Comparison of ENCODE assay signal across 9 cellular contexts in genomic region chr2:54603357-54603756, GRCh38.
DNase-seq lines count a peak whose midpoint lies in the region; ATAC-seq and TF ChIP-seq lines count a peak whose summit lies in the region.
"Had no signal": no experiment of that assay in that cellular context is flagged by ENCODE, and none has a peak within 500 bp of the region (broad histone marks: within the 10 kb centered on the region; RNA-seq: fewer than 3 reads in every experiment).

No MANE protein-coding gene starts in this region.

- TF ChIP-seq POLR2A in vagina (IDR thresholded peaks at IDR 0.05) (no peak), ovary (IDR thresholded peaks at IDR 0.05) (no peak)

- intact Hi-C loops in MCF 10A (cut with micrococcal nuclease) (no loop called here), mammary epithelial cell (cut with micrococcal nuclease) (no loop called here), vagina (cut with DNase I) (no loop called here), ovary (cut with DNase I) (no loop called here)

- H3K9me3 ChIP-seq in mammary epithelial cell (replicated peaks; ENCODE audit: insufficient read depth, low read length) (no peaks in the 10 kb centered on the region), vagina (no peaks in the 10 kb centered on the region), ovary (no peaks in the 10 kb centered on the region)

- in situ Hi-C loops in mammary epithelial cell (cut with MboI; ENCODE audit: low sequenced_read_pairs in 2 of 2) = no loop called here

- H3K27me3 ChIP-seq in mammary epithelial cell (ENCODE audit: insufficient read depth, low read length) = no peaks in the 10 kb centered on the region
- H3K27me3 ChIP-seq in vagina = no peaks in the 10 kb centered on the region
- no peaks in the 10 kb centered on the region for H3K27me3 ChIP-seq in ovary

- H3K27me3 Mint-ChIP-seq in MCF 10A (ENCODE audit: insufficient read depth, unreplicated experiment) = no peaks in the 10 kb centered on the region
- H3K27me3 Mint-ChIP-seq in naive B cell = no peaks in the 10 kb centered on the region

- CTCF ChIA-PET in MCF 10A (lab: Yijun Ruan, JAX) (no interaction called here), mammary epithelial cell (lab: Charles Lee; ENCODE audit: low non-redundant PET) (no interaction called here)

- peaks cover 22% of the 10 kb centered on the region for H3K4me1 ChIP-seq in mammary epithelial cell (ENCODE audit: insufficient read depth, low read length)
- H3K4me1 ChIP-seq in vagina = peaks cover 89% of the 10 kb centered on the region
- H3K4me1 ChIP-seq in ovary (ENCODE audit: insufficient read depth) = peaks cover 32% of the 10 kb centered on the region

- H3K36me3 Mint-ChIP-seq in MCF 10A (ENCODE audit: insufficient read depth, unreplicated experiment) (peaks cover 4% of the 10 kb centered on the region), naive B cell (peaks cover 12 to 13% of the 10 kb centered on the region in 2 donors)

- TF ChIP-seq CTCF in MCF 10A (IDR thresholded peaks at IDR 0.05; ENCODE audit: unreplicated experiment) = no peak
- TF ChIP-seq CTCF in mammary epithelial cell (conservative IDR thresholded peaks at IDR 0.05 in 1 of 2, IDR thresholded peaks at IDR 0.05 in 1 of 2; ENCODE audit: extremely low read depth in 1 of 2, insufficient read depth in 1 of 2, low read depth in 1 of 2, low read length in 2 of 2) = no peak
- TF ChIP-seq CTCF in vagina (IDR thresholded peaks at IDR 0.05) = no peak
- no peak for TF ChIP-seq CTCF in ovary (IDR thresholded peaks at IDR 0.05)

- H4K20me1 ChIP-seq in mammary epithelial cell (ENCODE audit: insufficient read depth, low read length) = no peaks in the 10 kb centered on the region

- POLR2A ChIA-PET in MCF 10A (lab: Yijun Ruan, JAX) = interaction anchor here (2.4 to 3.1 kb wide), 2 partner anchors 11 to 44 kb away, joined by 8 to 14 read pairs; no protein-coding TSS in a partner anchor

- ATAC-seq in naive B cell (ENCODE audit: low read depth in 2 of 2) = peak in 1 of 2 donors; percentile 45

- H3K4me1 Mint-ChIP-seq in MCF 10A (ENCODE audit: insufficient read depth, unreplicated experiment) = peaks cover 47% of the 10 kb centered on the region
- peaks cover 74 to 88% (median 85%) of the 10 kb centered on the region in 3 donors for H3K4me1 Mint-ChIP-seq in naive B cell

- H3K9ac ChIP-seq in mammary epithelial cell (ENCODE audit: insufficient read depth, low read length) = no peak overlapping the region

- H3K36me3 ChIP-seq in mammary epithelial cell (ENCODE audit: insufficient read depth, low read length) (no peaks in the 10 kb centered on the region), vagina (peaks cover 0 to 3% of the 10 kb centered on the region in 2 donors), ovary (no peaks in the 10 kb centered on the region)

- no peak overlapping the region for H3K4me3 Mint-ChIP-seq in MCF 10A (ENCODE audit: unreplicated experiment)
- H3K4me3 Mint-ChIP-seq in naive B cell = peak overlapping the region in 5 of 8 donors; percentile 7 to 75 (median 44)

- DNase-seq in MCF 10A (ENCODE audit: unreplicated experiment) (no peak), mammary epithelial cell (no peak), dermis microvascular lymphatic vessel endothelial cell (ENCODE audit: low read depth in 2 of 2) (peak; percentile 70 to 94), naive B cell (no peak), vagina (ENCODE audit: extremely low spot score in 2 of 2) (no peak), dedifferentiated amniotic fluid mesenchymal stem cell (ENCODE audit: extremely low spot score) (no peak), ovary (no peak), NCI-H2029 treated with DMSO at 0.1 percent for 48 hours (lab: John Stamatoyannopoulos, UW) (no peak)
- DNase-seq: NCI-H1105 treated with DMSO at 0.1 percent for 48 hours had no signal

- H3K4me3 ChIP-seq in mammary epithelial cell (replicated peaks in 1 of 3; ENCODE audit: insufficient read depth in 1 of 3, low read depth in 2 of 3, low read length in 3 of 3) (no peak overlapping the region), vagina (no peak overlapping the region), ovary (no peak overlapping the region)

- H3K79me2 ChIP-seq in mammary epithelial cell (ENCODE audit: insufficient read depth, low read length) = peaks cover 92% of the 10 kb centered on the region

- no peak for TF ChIP-seq EP300 in ovary (IDR thresholded peaks at IDR 0.05)

- H3K27ac Mint-ChIP-seq in MCF 10A (ENCODE audit: low read depth, unreplicated experiment) (peak overlapping the region; percentile 3), naive B cell (peak overlapping the region; percentile 79 to 94 (median 85))

- no TSS peak for BruUV-seq in MCF 10A (replicated peaks; lab: Mats Ljungman, UMichigan)
- no TSS peak for BruUV-seq in mammary epithelial cell (replicated peaks; lab: Mats Ljungman, UMichigan)

- H3K9me3 Mint-ChIP-seq in MCF 10A (ENCODE audit: unreplicated experiment) = no peaks in the 10 kb centered on the region
- peaks cover 0 to 4% (median 0%) of the 10 kb centered on the region in 7 donors for H3K9me3 Mint-ChIP-seq in naive B cell

- no peak overlapping the region for H3K4me2 ChIP-seq in mammary epithelial cell (ENCODE audit: insufficient read depth, low read depth, low read length)

- dilution Hi-C loops in mammary epithelial cell (cut with HindIII; ENCODE audit: low sequenced_read_pairs) = no loop called here

- 88% methylated on average over 1 of the region's 3 CpGs for WGBS in mammary epithelial cell (ENCODE audit: low coverage, missing lambda C conversion rate)
- 44 to 64% (median 61%) methylated on average over 3 of the region's 3 CpGs for WGBS in ovary, 3 donors

- H3K27ac ChIP-seq in mammary epithelial cell (ENCODE audit: insufficient read depth, low read depth, low read length) (no peak overlapping the region), vagina (peak overlapping the region; percentile 51), ovary (peak overlapping the region in 1 of 2 donors; percentile 35)

- no peak overlapping the region for H2AFZ ChIP-seq in mammary epithelial cell (ENCODE audit: low read depth, low read length)

Comparison
In these comparisons a context has a peak if more than half of its experiments do, and no peak if none do; other contexts are left out.
1. DNase-seq: peak in dermis microvascular lymphatic vessel endothelial cell (2 of 2); none in MCF 10A (single experiment), mammary epithelial cell (single experiment), naive B cell (single experiment), vagina (0 of 2), dedifferentiated amniotic fluid mesenchymal stem cell (single experiment), ovary (0 of 5) and NCI-H2029 treated with DMSO at 0.1 percent for 48 hours (single experiment).